ENCODE assay signal across 8 cellular contexts in genomic region chr3:179347108-179347382, GRCh38. TPM values are rescaled to one million over a fixed set of nuclear protein-coding genes. Genes with fewer than 3 reads are reported as not detected.
A peak's percentile ranks its signal among the peaks of the same experiment; 100 is the strongest.
DNase-seq lines count a peak whose midpoint lies in the region; ATAC-seq and TF ChIP-seq lines count a peak whose summit lies in the region.

No MANE protein-coding gene starts in this region.

- H3K27ac Mint-ChIP-seq in activated B cell treated with CpG ODN at 0.5 μM for 24 hours, result no peak overlapping the region

- peak overlapping the region; percentile 98 for H3K4me3 Mint-ChIP-seq in activated B cell treated with CpG ODN at 0.5 μM for 24 hours

- WGBS in heart left ventricle, 4 donors, result 3 to 9% (median 5%) methylated on average over 12 of the region's 12 CpGs

- no peaks in the 10 kb centered on the region for H3K27me3 ChIP-seq in heart left ventricle

- no peak for TF ChIP-seq CTCF in GM12875 (IDR thresholded peaks at IDR 0.05; ENCODE audit: borderline replicate concordance, insufficient read depth, low read depth, low read length)
- no peak for TF ChIP-seq CTCF in activated B cell treated with CpG ODN at 0.5 μM for 24 hours (IDR thresholded peaks at IDR 0.05)
- no peak for TF ChIP-seq CTCF in heart left ventricle (IDR thresholded peaks at IDR 0.05)

- no peaks in the 10 kb centered on the region for H3K9me3 ChIP-seq in heart left ventricle

- H3K27me3 Mint-ChIP-seq in activated B cell treated with CpG ODN at 0.5 μM for 24 hours, result no peaks in the 10 kb centered on the region

- peak overlapping the region; percentile 43 to 94 (median 88) for H3K27ac ChIP-seq in heart left ventricle

- peaks cover 0 to 29% (median 24%) of the 10 kb centered on the region in 9 donors for H3K36me3 ChIP-seq in heart left ventricle

- no peak for TF ChIP-seq POLR2A in heart left ventricle (IDR thresholded peaks at IDR 0.05)

- intact Hi-C loops in activated B cell treated with CpG ODN at 0.5 μM for 24 hours (cut with micrococcal nuclease) (loop anchor here (1.0 to 5.0 kb wide), 7 partner anchors 24 to 1255 kb away; partner anchors contain the start of genes GNB4, MRPL47, NDUFB5 and TTC14), heart left ventricle (cut with DNase I) (loop anchor here in 6 of 10 donors (1.0 to 10.0 kb wide), 7 partner anchors 24 to 218 kb away; partner anchors contain the start of genes ZNF639 (in 4 of the 6), ACTL6A (in 3 of the 6) and GNB4 (in 1 of the 6))

- peaks cover 31% of the 10 kb centered on the region for H3K36me3 Mint-ChIP-seq in activated B cell treated with CpG ODN at 0.5 μM for 24 hours (ENCODE audit: low read depth)

- POLR2A ChIA-PET in activated B cell treated with CpG ODN at 0.5 μM for 24 hours (lab: Charles Lee), result interaction anchor here (0.7 to 2.1 kb wide), 9 partner anchors 23 to 275 kb away, joined by 3 to 11 read pairs (median 4); partner anchors contain the start of genes ACTL6A, MRPL47, NDUFB5 and PIK3CA

- H3K4me1 ChIP-seq in heart left ventricle, result peaks cover 0 to 24% (median 8%) of the 10 kb centered on the region in 12 donors

- peak overlapping the region; percentile 78 for H3K4me3 ChIP-seq in GM12875 (ENCODE audit: low read depth, low read length)
- peak overlapping the region; percentile 67 to 93 (median 82) for H3K4me3 ChIP-seq in heart left ventricle
- peak overlapping the region; percentile 89 for H3K4me3 ChIP-seq in skeletal muscle cell (ENCODE audit: low read depth, low read length)

- no peak for ATAC-seq in activated B cell treated with CpG ODN at 0.5 μM for 24 hours (ENCODE audit: low read depth)
- peak in 1 of 4 donors; percentile 1 for ATAC-seq in heart left ventricle
- ATAC-seq in HG02840 (IDR thresholded peaks at IDR 0.05; ENCODE audit: low FRiP score, unreplicated experiment), result no peak
- ATAC-seq in HG03442 (IDR thresholded peaks at IDR 0.05; ENCODE audit: unreplicated experiment), result no peak

- CTCF ChIA-PET in activated B cell treated with CpG ODN at 0.5 μM for 24 hours (lab: Charles Lee), result no interaction called here

- no peaks in the 10 kb centered on the region for H3K9me3 Mint-ChIP-seq in activated B cell treated with CpG ODN at 0.5 μM for 24 hours

- peaks cover 33% of the 10 kb centered on the region for H3K4me1 Mint-ChIP-seq in activated B cell treated with CpG ODN at 0.5 μM for 24 hours

- DNase-seq in activated B cell treated with CpG ODN at 0.5 μM for 24 hours (no peak), heart left ventricle (no peak), skeletal muscle cell (ENCODE audit: low read depth) (no peak), CD1c-positive myeloid dendritic cell (ENCODE audit: extremely low spot score) (no peak), glomerular visceral epithelial cell (ENCODE audit: extremely low spot score) (no peak)

RNA-seq across cellular contexts. Expression of gene MFN1, which starts 0.5 kb away (rescaled TPM):
- total RNA-seq in activated B cell treated with CpG ODN at 0.5 μM for 24 hours (64.9 and 65.3 TPM in 2 replicates), heart left ventricle (10 to 100 TPM; 28.5 to 78.0 (median 59.0) TPM)
- 10 to 100 TPM; 10.8 to 33.1 TPM for polyA plus RNA-seq in heart left ventricle

RNA-seq across cellular contexts. Expression of gene ZNF639, which starts 24.2 kb away (rescaled TPM):
- total RNA-seq in activated B cell treated with CpG ODN at 0.5 μM for 24 hours, result 37.1 and 41.4 TPM in 2 replicates
- 10 to 100 TPM; 27.1 to 46.0 (median 30.7) TPM for total RNA-seq in heart left ventricle
- 10 to 100 TPM in 1 of 2 donors, 1 to 10 TPM in 1; 9.2 to 24.1 TPM for polyA plus RNA-seq in heart left ventricle
